Comparison of ENCODE assay signal across 15 cellular contexts in genomic region chr7:32093415-32094408, GRCh38. TPM values are rescaled to one million over a fixed set of nuclear protein-coding genes. Genes with fewer than 3 reads are reported as not detected.
DNase-seq lines count a peak whose midpoint lies in the region; ATAC-seq and TF ChIP-seq lines count a peak whose summit lies in the region.
"Had no signal": no experiment of that assay in that cellular context is flagged by ENCODE, and none has a peak within 500 bp of the region (broad histone marks: within the 10 kb centered on the region; RNA-seq: fewer than 3 reads in every experiment).

No MANE protein-coding gene starts in this region.

- H3K27me3 ChIP-seq in stomach: no peaks in the 10 kb centered on the region
- H3K27me3 ChIP-seq: transverse colon had no signal

- no peaks in the 10 kb centered on the region for H3K27me3 Mint-ChIP-seq in activated naive CD4-positive, alpha-beta T cell treated with anti-CD3 and anti-CD28 coated beads, Interleukin-2, amount 10 ng/mL, durations not matched to agents 7 days and 5 days
- no peaks in the 10 kb centered on the region for H3K27me3 Mint-ChIP-seq in stimulated activated naive CD8-positive, alpha-beta T cell treated with anti-CD3 and anti-CD28 coated beads, Interleukin-15, amount 100 ng/mL, for 72 hours

- H3K36me3 Mint-ChIP-seq in activated naive CD4-positive, alpha-beta T cell treated with anti-CD3 and anti-CD28 coated beads, Interleukin-2, amount 10 ng/mL, durations not matched to agents 7 days and 5 days: no peaks in the 10 kb centered on the region
- H3K36me3 Mint-ChIP-seq: naive thymus-derived CD8-positive, alpha-beta T cell had no signal

- H3K4me1 Mint-ChIP-seq in activated naive CD4-positive, alpha-beta T cell treated with anti-CD3 and anti-CD28 coated beads, Interleukin-2, amount 10 ng/mL, durations not matched to agents 7 days and 5 days: no peaks in the 10 kb centered on the region
- no peaks in the 10 kb centered on the region for H3K4me1 Mint-ChIP-seq in stimulated activated naive CD8-positive, alpha-beta T cell treated with anti-CD3 and anti-CD28 coated beads, Interleukin-15, amount 100 ng/mL, for 72 hours
- H3K4me1 Mint-ChIP-seq: H9; naive thymus-derived CD8-positive, alpha-beta T cell had no signal

- no peak overlapping the region for H3K4me3 ChIP-seq in astrocyte of the cerebellum (ENCODE audit: low read depth, low read length)
- H3K4me3 ChIP-seq in stomach: no peak overlapping the region
- H3K4me3 ChIP-seq: PC-9, transverse colon had no signal

- in situ Hi-C loops in astrocyte of the cerebellum (cut with HindIII; ENCODE audit: low sequenced_read_pairs): no loop called here

- no peaks in the 10 kb centered on the region for H3K9me3 ChIP-seq in stomach
- H3K9me3 ChIP-seq: transverse colon had no signal

- WGBS in stomach, 5 donors: 27 to 42% (median 30%) methylated on average over 3 to 4 of the region's 4 CpGs

- intact Hi-C loops in Right ventricle myocardium superior (cut with DNase I) (no loop called here), stomach (cut with DNase I; ENCODE audit: low total_unique reads) (no loop called here)

- no peaks in the 10 kb centered on the region for H3K9me3 Mint-ChIP-seq in activated naive CD4-positive, alpha-beta T cell treated with anti-CD3 and anti-CD28 coated beads, Interleukin-2, amount 10 ng/mL, durations not matched to agents 7 days and 5 days
- H3K9me3 Mint-ChIP-seq in stimulated activated naive CD8-positive, alpha-beta T cell treated with anti-CD3 and anti-CD28 coated beads, Interleukin-15, amount 100 ng/mL, for 72 hours: peaks cover 0 to 8% of the 10 kb centered on the region in 2 donors

- TF ChIP-seq POLR2A in stomach (IDR thresholded peaks at IDR 0.05): no peak

- TF ChIP-seq EP300 in stomach (IDR thresholded peaks at IDR 0.05): no peak

- H3K4me1 ChIP-seq in stomach: peaks cover 0 to 19% (median 9%) of the 10 kb centered on the region in 4 donors
- H3K4me1 ChIP-seq: transverse colon had no signal

- no peaks in the 10 kb centered on the region for H3K36me3 ChIP-seq in stomach
- H3K36me3 ChIP-seq: transverse colon had no signal

- CTCF ChIA-PET in activated naive CD4-positive, alpha-beta T cell treated with anti-CD3 and anti-CD28 coated beads, Interleukin-2, amount 10 ng/mL, durations not matched to agents 7 days and 5 days (lab: Charles Lee): no interaction called here

- DNase-seq in GM04504 (ENCODE audit: low read depth) (peak; percentile 71), astrocyte of the cerebellum (ENCODE audit: low read depth) (peak; percentile 94), Right ventricle myocardium superior (peak; percentile 77), stomach (peak; percentile 68), hypothalamus (lab: John Stamatoyannopoulos, UW) (no peak), NCI-H2081 (lab: John Stamatoyannopoulos, UW) (no peak)
- DNase-seq in activated naive CD4-positive, alpha-beta T cell treated with anti-CD3 and anti-CD28 coated beads, Interleukin-2, amount 10 ng/mL, durations not matched to agents 7 days and 5 days: no peak
- no peak for DNase-seq in stimulated activated naive CD8-positive, alpha-beta T cell treated with anti-CD3 and anti-CD28 coated beads, Interleukin-15, amount 100 ng/mL, for 72 hours
- DNase-seq: activated CD4-positive, alpha-beta T cell treated with anti-CD3 and anti-CD28 coated beads for 4 hours; H9; naive thymus-derived CD8-positive, alpha-beta T cell; NCI-H1092 treated with DMSO at 0.1 percent for 48 hours; PC-9; stimulated activated CD4-positive, alpha-beta T cell treated with anti-CD3 and anti-CD28 coated beads, Interleukin-4, amount 100 ng/mL, for 24 hours; transverse colon had no signal

- ATAC-seq in Right ventricle myocardium superior (ENCODE audit: poor library complexity): peak; percentile 86
- no peak for ATAC-seq in stimulated activated naive CD8-positive, alpha-beta T cell treated with anti-CD3 and anti-CD28 coated beads, Interleukin-15, amount 100 ng/mL, for 72 hours
- ATAC-seq: naive thymus-derived CD8-positive, alpha-beta T cell had no signal

- H3K27ac ChIP-seq in stomach: peak overlapping the region in 2 of 5 donors; percentile 0 to 1
- H3K27ac ChIP-seq: PC-9, transverse colon had no signal

- TF ChIP-seq CTCF in astrocyte of the cerebellum (IDR thresholded peaks at IDR 0.05; ENCODE audit: low read depth, low read length, missing control alignments) (no peak), stomach (IDR thresholded peaks at IDR 0.05) (no peak)

- no peak overlapping the region for H3K27ac Mint-ChIP-seq in activated naive CD4-positive, alpha-beta T cell treated with anti-CD3 and anti-CD28 coated beads, Interleukin-2, amount 10 ng/mL, durations not matched to agents 7 days and 5 days
- no peak overlapping the region for H3K27ac Mint-ChIP-seq in stimulated activated naive CD8-positive, alpha-beta T cell treated with anti-CD3 and anti-CD28 coated beads, Interleukin-15, amount 100 ng/mL, for 72 hours
- H3K27ac Mint-ChIP-seq: H9; naive thymus-derived CD8-positive, alpha-beta T cell had no signal

- H3K4me3 Mint-ChIP-seq in activated naive CD4-positive, alpha-beta T cell treated with anti-CD3 and anti-CD28 coated beads, Interleukin-2, amount 10 ng/mL, durations not matched to agents 7 days and 5 days: no peak overlapping the region
- H3K4me3 Mint-ChIP-seq in stimulated activated naive CD8-positive, alpha-beta T cell treated with anti-CD3 and anti-CD28 coated beads, Interleukin-15, amount 100 ng/mL, for 72 hours: no peak overlapping the region
- H3K4me3 Mint-ChIP-seq: H9; naive thymus-derived CD8-positive, alpha-beta T cell had no signal

RNA-seq across cellular contexts. Expression of gene PDE1C, which starts 23.5 kb away (rescaled TPM):
- total RNA-seq in Right ventricle myocardium superior: 181 TPM
- 10 to 100 TPM in 2 of 5 donors, 1 to 10 TPM in 3; 4.9 to 54.2 (median 7.6) TPM for total RNA-seq in stomach
- 1 to 10 TPM; 2.9 to 5.3 (median 4.1) TPM for polyA plus RNA-seq in stomach
- total RNA-seq: naive thymus-derived CD8-positive, alpha-beta T cell had no signal
- polyA plus RNA-seq: naive thymus-derived CD8-positive, alpha-beta T cell had no signal

Comparison
In these comparisons a context has a peak if more than half of its experiments do, and no peak if none do; other contexts are left out.
1. DNase-seq: peak in GM04504 (single experiment), astrocyte of the cerebellum (single experiment), Right ventricle myocardium superior (single experiment) and stomach (single experiment); none in hypothalamus (0 of 51), activated naive CD4-positive, alpha-beta T cell treated with anti-CD3 and anti-CD28 coated beads, Interleukin-2, amount 10 ng/mL, durations not matched to agents 7 days and 5 days (single experiment), NCI-H2081 (0 of 2) and stimulated activated naive CD8-positive, alpha-beta T cell treated with anti-CD3 and anti-CD28 coated beads, Interleukin-15, amount 100 ng/mL, for 72 hours (0 of 2).